Comparison of ENCODE assay signal across 22 cellular contexts in genomic region chr10:118330295-118331076, GRCh38.
"Had no signal": no experiment of that assay in that cellular context is flagged by ENCODE, and none has a peak within 500 bp of the region (broad histone marks: within the 10 kb centered on the region; RNA-seq: fewer than 3 reads in every experiment).

No MANE protein-coding gene starts in this region.

- H3K4me3 ChIP-seq: ascending aorta, coronary artery, gastrocnemius medialis, left lung, tibial artery had no signal

- H3K4me1 Mint-ChIP-seq: nephron progenitor cell had no signal

- H3K27me3 ChIP-seq: ascending aorta, gastrocnemius medialis, left lung, tibial artery had no signal

- FAIRE-seq: kidney, urothelium cell line had no signal

- H3K4me1 ChIP-seq: ascending aorta had no signal

- H3K9me3 ChIP-seq: ascending aorta, gastrocnemius medialis, left lung, SK-N-SH, tibial artery had no signal

- H3K9me3 Mint-ChIP-seq: activated T-cell treated with anti-CD3 and anti-CD28 coated beads, Interleukin-2, amount 50 U/mL, for 4 hours; central memory CD8-positive, alpha-beta T cell; mesothelial cell of epicardium; nephron progenitor cell; stimulated activated naive B cell treated with anti-CD40 and anti-IgM and Interleukin-4, amounts not matched to agents 10 μg/mL and 1 μg/mL and 100 μg/mL, for 72 hours; T-cell had no signal

- H3K27ac ChIP-seq: ascending aorta, coronary artery, gastrocnemius medialis, left lung, tibial artery had no signal

- DNase-seq: activated CD4-positive, alpha-beta T cell treated with anti-CD3 and anti-CD28 coated beads, Interleukin-2, amount 50 U/mL, for 1 hour; activated T-cell treated with anti-CD3 and anti-CD28 coated beads, Interleukin-2, amount 50 U/mL, for 4 hours; gastrocnemius medialis; head of caudate nucleus; kidney; left lung; nephron progenitor cell; nucleus accumbens; Right ventricle myocardium superior; SK-N-SH; stimulated activated CD4-positive, alpha-beta T cell treated with anti-CD3 and anti-CD28 coated beads, Interleukin-4, amount 100 ng/mL, for 4 hours; stimulated activated naive B cell treated with anti-CD40 and anti-IgM and Interleukin-4, amounts not matched to agents 10 μg/mL and 1 μg/mL and 100 μg/mL, for 72 hours; substantia nigra; T-cell; tibial artery had no signal

- H3K4me2 ChIP-seq: SK-N-SH had no signal

- H3K27ac Mint-ChIP-seq: mesothelial cell of epicardium; nephron progenitor cell; stimulated activated naive B cell treated with anti-CD40 and anti-IgM and Interleukin-4, amounts not matched to agents 10 μg/mL and 1 μg/mL and 100 μg/mL, for 72 hours; T-cell had no signal

- H3K9ac ChIP-seq: SK-N-SH had no signal

- H3K27me3 Mint-ChIP-seq: central memory CD8-positive, alpha-beta T cell; stimulated activated naive B cell treated with anti-CD40 and anti-IgM and Interleukin-4, amounts not matched to agents 10 μg/mL and 1 μg/mL and 100 μg/mL, for 72 hours; T-cell had no signal

- H3K4me3 Mint-ChIP-seq: activated T-cell treated with anti-CD3 and anti-CD28 coated beads, Interleukin-2, amount 50 U/mL, for 4 hours; central memory CD8-positive, alpha-beta T cell; mesothelial cell of epicardium; nephron progenitor cell; stimulated activated naive B cell treated with anti-CD40 and anti-IgM and Interleukin-4, amounts not matched to agents 10 μg/mL and 1 μg/mL and 100 μg/mL, for 72 hours; T-cell had no signal

- ATAC-seq: activated T-cell treated with anti-CD3 and anti-CD28 coated beads, Interleukin-2, amount 50 U/mL, for 4 hours; esophagus mucosa; gastrocnemius medialis; left lung; sciatic nerve; stimulated activated naive B cell treated with anti-CD40 and anti-IgM and Interleukin-4, amounts not matched to agents 10 μg/mL and 1 μg/mL and 100 μg/mL, for 72 hours; T-cell had no signal
